11 cellular contexts compared by ENCODE assay signal in genomic region chr11:636511-637332, GRCh38. TPM values are rescaled to one million over a fixed set of nuclear protein-coding genes. Genes with fewer than 3 reads are reported as not detected.
A peak's percentile ranks its signal among the peaks of the same experiment; 100 is the strongest.
DNase-seq lines count a peak whose midpoint lies in the region; ATAC-seq and TF ChIP-seq lines count a peak whose summit lies in the region.
"Had no signal": no experiment of that assay in that cellular context is flagged by ENCODE, and none has a peak within 500 bp of the region (broad histone marks: within the 10 kb centered on the region; RNA-seq: fewer than 3 reads in every experiment).

Gene DRD4 (plus strand): TSS chr11:637269. CDS start chr11:637305, 36 bp downstream.

- H3K4me1 Mint-ChIP-seq in activated naive CD8-positive, alpha-beta T cell treated with anti-CD3 and anti-CD28 coated beads for 36 hours = peaks cover 10% of the 10 kb centered on the region
- peaks cover 9% of the 10 kb centered on the region for H3K4me1 Mint-ChIP-seq in progenitor cell of endocrine pancreas (ENCODE audit: low read depth)

- peak; percentile 70 for ATAC-seq in left ventricle myocardium superior

- no peak within 1 kb of the TSS for H3K27ac Mint-ChIP-seq in activated naive CD8-positive, alpha-beta T cell treated with anti-CD3 and anti-CD28 coated beads for 36 hours
- no peak within 1 kb of the TSS for H3K27ac Mint-ChIP-seq in progenitor cell of endocrine pancreas

- H3K36me3 Mint-ChIP-seq in activated naive CD8-positive, alpha-beta T cell treated with anti-CD3 and anti-CD28 coated beads for 36 hours = peaks cover 2% of the 10 kb centered on the region
- peaks cover 8% of the 10 kb centered on the region for H3K36me3 Mint-ChIP-seq in progenitor cell of endocrine pancreas (ENCODE audit: insufficient read depth)

- DNase-seq in EH (ENCODE audit: low read depth) = peak; percentile 63
- no peak for DNase-seq in activated naive CD8-positive, alpha-beta T cell treated with anti-CD3 and anti-CD28 coated beads for 36 hours
- DNase-seq in left ventricle myocardium superior = no peak
- no peak for DNase-seq in progenitor cell of endocrine pancreas (ENCODE audit: low spot score, unreplicated experiment)
- no peak for DNase-seq in midbrain (lab: John Stamatoyannopoulos, UW)
- DNase-seq in kidney glomerular epithelial cell (lab: John Stamatoyannopoulos, UW) = no peak
- DNase-seq in foreskin melanocyte = no peak
- DNase-seq in NCI-H524 (lab: John Stamatoyannopoulos, UW) = no peak
- DNase-seq: NCI-H1930, T-helper 9 cell had no signal

- H3K27me3 Mint-ChIP-seq in activated naive CD8-positive, alpha-beta T cell treated with anti-CD3 and anti-CD28 coated beads for 36 hours = peaks cover 38% of the 10 kb centered on the region
- H3K27me3 Mint-ChIP-seq in progenitor cell of endocrine pancreas = peaks cover 46% of the 10 kb centered on the region

- intact Hi-C loops in left ventricle myocardium superior (cut with micrococcal nuclease) = no loop called here

- TF ChIP-seq CTCF in progenitor cell of endocrine pancreas (IDR thresholded peaks at IDR 0.05; ENCODE audit: unreplicated experiment) = no peak

- no peaks in the 10 kb centered on the region for H3K9me3 Mint-ChIP-seq in activated naive CD8-positive, alpha-beta T cell treated with anti-CD3 and anti-CD28 coated beads for 36 hours
- no peaks in the 10 kb centered on the region for H3K9me3 Mint-ChIP-seq in progenitor cell of endocrine pancreas (ENCODE audit: low read depth)

- H3K4me3 Mint-ChIP-seq in activated naive CD8-positive, alpha-beta T cell treated with anti-CD3 and anti-CD28 coated beads for 36 hours = peak within 1 kb of the TSS; percentile 48
- H3K4me3 Mint-ChIP-seq in progenitor cell of endocrine pancreas (ENCODE audit: low read depth) = peak within 1 kb of the TSS; percentile 26

RNA-seq across cellular contexts. Expression of gene DRD4, which starts in this region (rescaled TPM):
- total RNA-seq in activated naive CD8-positive, alpha-beta T cell treated with anti-CD3 and anti-CD28 coated beads for 36 hours = under 1 TPM; 0.26 to 0.37 TPM
- total RNA-seq in left ventricle myocardium superior = not detected
- total RNA-seq in progenitor cell of endocrine pancreas = 1.1 and 2.7 TPM in 2 replicates
- total RNA-seq: temporal lobe had no signal

Comparison
In these comparisons a context has a peak if more than half of its experiments do, and no peak if none do; other contexts are left out.
1. Peak in ATAC-seq in left ventricle myocardium superior; RNA of the gene not detected or under 1 TPM.